11 cellular contexts compared by ENCODE assay signal in genomic region chr3:19539488-19540395, GRCh38.
DNase-seq lines count a peak whose midpoint lies in the region; ATAC-seq, FAIRE-seq and TF ChIP-seq lines count a peak whose summit lies in the region.
"Had no signal": no experiment of that assay in that cellular context is flagged by ENCODE, and none has a peak within 500 bp of the region (broad histone marks: within the 10 kb centered on the region; RNA-seq: fewer than 3 reads in every experiment).

No MANE protein-coding gene starts in this region.

- no peaks in the 10 kb centered on the region for H3K79me2 ChIP-seq in neural progenitor cell (ENCODE audit: low read depth)

- no peak for TF ChIP-seq POLR2A in Peyer's patch (IDR thresholded peaks at IDR 0.05)

- no peak overlapping the region for H3K9ac ChIP-seq in neural progenitor cell
- H3K9ac ChIP-seq in kidney (ENCODE audit: low read length in 2 of 2) = no peak overlapping the region

- H3K27ac Mint-ChIP-seq in neural progenitor cell = no peak overlapping the region

- no peak overlapping the region for H2AFZ ChIP-seq in neural progenitor cell (replicated peaks)

- DNase-seq in SK-N-DZ (ENCODE audit: low spot score) (peak; percentile 31), neural progenitor cell (ENCODE audit: low spot score) (no peak), Peyer's patch (no peak), T-helper 9 cell (no peak), kidney (no peak)
- DNase-seq: head of caudate nucleus; NCI-H2171 treated with DMSO at 0.1 percent for 48 hours; stimulated activated CD4-positive, alpha-beta T cell treated with anti-CD3 and anti-CD28 coated beads, Interleukin-1b, Interleukin-23, amount 100 ng/mL, for 48 hours had no signal

- H3F3A ChIP-seq in neural progenitor cell (ENCODE audit: low read depth) = no peaks in the 10 kb centered on the region

- H3K36me3 ChIP-seq in neural progenitor cell (no peaks in the 10 kb centered on the region), Peyer's patch (no peaks in the 10 kb centered on the region), kidney (ENCODE audit: control insufficient read depth in 1 of 2, insufficient read depth in 2 of 2, low read length in 2 of 2) (no peaks in the 10 kb centered on the region)

- H3K4me1 ChIP-seq in neural progenitor cell (no peaks in the 10 kb centered on the region), Peyer's patch (peaks cover 0 to 8% (median 2%) of the 10 kb centered on the region in 4 donors), kidney (ENCODE audit: control insufficient read depth in 1 of 2, insufficient read depth in 1 of 2, low read depth in 1 of 2, low read length in 2 of 2) (no peaks in the 10 kb centered on the region)

- H3K27me3 ChIP-seq in neural progenitor cell = no peaks in the 10 kb centered on the region
- no peaks in the 10 kb centered on the region for H3K27me3 ChIP-seq in Peyer's patch

- H3K27me3 Mint-ChIP-seq in neural progenitor cell (ENCODE audit: insufficient read depth, low read depth) = no peaks in the 10 kb centered on the region

- intact Hi-C loops in kidney (cut with DNase I) = no loop called here

- H3K36me3 Mint-ChIP-seq in neural progenitor cell = no peaks in the 10 kb centered on the region

- H3K9me3 ChIP-seq in neural progenitor cell (ENCODE audit: low read depth) (no peaks in the 10 kb centered on the region), Peyer's patch (no peaks in the 10 kb centered on the region), kidney (ENCODE audit: control insufficient read depth in 1 of 2, low read length in 2 of 2) (no peaks in the 10 kb centered on the region)

- H3K4me3 ChIP-seq in neural progenitor cell (no peak overlapping the region), Peyer's patch (no peak overlapping the region), kidney (ENCODE audit: low read length in 2 of 2) (no peak overlapping the region)

- no peak for FAIRE-seq in kidney (lab: Jason Lieb, UNC)

- no peak overlapping the region for H3K27ac ChIP-seq in neural progenitor cell
- H3K27ac ChIP-seq in Peyer's patch = peak overlapping the region in 2 of 4 donors; percentile 52 to 69
- no peak overlapping the region for H3K27ac ChIP-seq in kidney (ENCODE audit: low read depth in 2 of 2, low read length in 2 of 2)

- H3K4me1 Mint-ChIP-seq in neural progenitor cell = no peaks in the 10 kb centered on the region

- peak; percentile 55 for ATAC-seq in GM18499 (IDR thresholded peaks at IDR 0.05; ENCODE audit: insufficient read depth, unreplicated experiment)
- peak; percentile 60 for ATAC-seq in GM21390 (IDR thresholded peaks at IDR 0.05; ENCODE audit: unreplicated experiment)
- peak; percentile 70 for ATAC-seq in HG03135 (IDR thresholded peaks at IDR 0.05; ENCODE audit: unreplicated experiment)

- no peaks in the 10 kb centered on the region for H4K20me1 ChIP-seq in neural progenitor cell (ENCODE audit: low read depth)

- no peak overlapping the region for H3K4me3 Mint-ChIP-seq in neural progenitor cell

- H3K4me2 ChIP-seq in neural progenitor cell = no peak overlapping the region

- H3K9me3 Mint-ChIP-seq in neural progenitor cell = peaks cover 3% of the 10 kb centered on the region

- TF ChIP-seq CTCF in neural progenitor cell (IDR thresholded peaks at IDR 0.05) (no peak), Peyer's patch (IDR thresholded peaks at IDR 0.05) (no peak), kidney (IDR thresholded peaks at IDR 0.05; ENCODE audit: borderline replicate concordance, extremely low read depth, insufficient read depth) (no peak)
